8 cellular contexts compared by ENCODE assay signal in the genomic region with DNA sequence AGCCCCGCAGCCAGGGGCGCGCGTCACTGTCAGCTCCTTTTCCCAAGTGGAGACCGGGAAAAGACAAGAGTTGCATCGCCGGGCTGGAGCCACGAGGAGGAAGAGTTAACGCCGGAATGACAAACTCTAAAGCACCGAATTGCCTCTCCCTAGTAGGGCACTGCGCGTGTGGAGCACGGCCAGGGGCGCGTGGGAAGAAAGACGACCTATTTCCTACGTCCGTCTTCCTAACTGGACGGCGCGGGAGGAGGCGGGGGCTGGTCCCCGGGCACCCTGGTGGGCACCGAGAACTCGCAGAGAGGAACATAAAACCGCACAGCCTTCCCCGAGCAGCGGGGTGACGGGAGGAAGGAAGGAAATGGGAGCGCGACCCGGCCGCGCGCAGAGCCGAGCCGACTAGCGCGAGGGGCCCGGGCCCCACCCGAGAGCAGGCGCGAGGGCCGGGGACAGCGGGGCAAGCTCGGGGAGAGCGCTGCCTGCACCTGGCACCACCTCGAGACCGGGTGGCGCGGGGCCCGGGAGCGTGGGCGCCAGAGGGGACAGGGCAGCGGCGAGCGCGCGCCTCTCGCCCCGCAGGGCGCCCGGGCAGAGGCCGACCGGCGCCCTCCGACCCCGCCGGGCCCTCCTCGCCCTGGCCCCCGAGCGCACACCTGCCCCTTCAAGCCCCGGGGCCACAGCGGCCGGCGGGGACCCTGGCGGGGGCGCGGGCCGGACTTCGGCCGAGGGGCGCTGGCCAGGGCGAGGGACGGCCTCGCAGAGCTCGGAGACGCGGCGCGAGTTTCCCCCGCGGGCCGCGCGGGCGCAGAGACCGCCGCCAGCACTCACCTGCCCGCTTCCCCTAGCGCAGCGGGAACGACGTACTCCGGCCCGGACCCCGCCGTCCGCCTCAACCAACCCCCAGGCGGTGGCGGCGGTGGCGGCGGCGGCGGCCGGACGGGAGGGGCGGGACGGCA. TPM values are rescaled to one million over a fixed set of nuclear protein-coding genes. Genes with fewer than 3 reads are reported as not detected.
DNase-seq lines count a peak whose midpoint lies in the region; ATAC-seq and TF ChIP-seq lines count a peak whose summit lies in the region.

No MANE protein-coding gene starts in this region.

- no peaks in the 10 kb centered on the region for H3K27me3 ChIP-seq in BE2C
- H3K27me3 ChIP-seq in left ventricle myocardium inferior (ENCODE audit: low read depth) = no peaks in the 10 kb centered on the region
- H3K27me3 ChIP-seq in aorta (ENCODE audit: control insufficient read depth in 1 of 2, insufficient read depth in 2 of 2, low read length in 1 of 2) = no peaks in the 10 kb centered on the region

- peak; percentile 28; the same call in 1 of the 2 replicates for TF ChIP-seq CTCF in BE2C (IDR thresholded peaks at IDR 0.05; ENCODE audit: low read depth, low read length)
- TF ChIP-seq CTCF in left ventricle myocardium inferior (IDR thresholded peaks at IDR 0.05; ENCODE audit: borderline replicate concordance) = peak; percentile 46

- intact Hi-C loops in left ventricle myocardium inferior (cut with micrococcal nuclease) (no loop called here), posterior vena cava (cut with DNase I) (no loop called here), aorta (cut with DNase I) (loop anchor here in 1 of 2 donors (2.0 to 10.0 kb wide), 2 partner anchors 49 to 125 kb away; partner anchors contain the start of gene CCDC85C)

- no peaks in the 10 kb centered on the region for H3K9me3 ChIP-seq in BE2C
- no peaks in the 10 kb centered on the region for H3K9me3 ChIP-seq in SK-N-MC (ENCODE audit: low read depth, low read length)
- H3K9me3 ChIP-seq in left ventricle myocardium inferior (replicated peaks) = no peaks in the 10 kb centered on the region
- H3K9me3 ChIP-seq in aorta (ENCODE audit: control insufficient read depth, low read length) = no peaks in the 10 kb centered on the region

- DNase-seq in BE2C = peak; percentile 51
- DNase-seq in SK-N-MC (ENCODE audit: low read depth, low spot score) = no peak
- DNase-seq in amniotic stem cell (lab: John Stamatoyannopoulos, UW) = peak; percentile 56
- DNase-seq in left ventricle myocardium inferior = peak; percentile 67
- peak; percentile 90 for DNase-seq in posterior vena cava (ENCODE audit: low spot score)
- DNase-seq in aorta = peak; percentile 79 to 88

- H3K9ac ChIP-seq in SK-N-MC (ENCODE audit: insufficient read length) = peak overlapping the region; percentile 83

- H3K36me3 ChIP-seq in BE2C = no peaks in the 10 kb centered on the region
- no peaks in the 10 kb centered on the region for H3K36me3 ChIP-seq in SK-N-MC (ENCODE audit: insufficient read depth, low read length)
- no peaks in the 10 kb centered on the region for H3K36me3 ChIP-seq in left ventricle myocardium inferior
- no peaks in the 10 kb centered on the region for H3K36me3 ChIP-seq in aorta (ENCODE audit: control insufficient read depth in 1 of 2, insufficient read depth in 2 of 2, low read length in 1 of 2)

- H3K27ac ChIP-seq in SK-N-MC (no peak overlapping the region), left ventricle myocardium inferior (replicated peaks) (peak overlapping the region; percentile 95), aorta (ENCODE audit: low read depth in 1 of 2, low read length in 2 of 2) (peak overlapping the region; percentile 75 to 91)

- H3K4me3 ChIP-seq in BE2C (ENCODE audit: low read depth, low read length) (peak overlapping the region; percentile 74), SK-N-MC (peak overlapping the region; percentile 93), left ventricle myocardium inferior (peak overlapping the region; percentile 92), aorta (ENCODE audit: low read length in 2 of 2) (peak overlapping the region; percentile 85)

- ATAC-seq in GM19035 (IDR thresholded peaks at IDR 0.05; ENCODE audit: unreplicated experiment) (peak; percentile 4), HG03439 (IDR thresholded peaks at IDR 0.05; ENCODE audit: unreplicated experiment) (peak; percentile 0), aorta (ENCODE audit: low FRiP score) (no peak)

- WGBS in aorta, 2 donors = 0 to 1% methylated on average over 74 to 121 of the region's 121 CpGs

- H3K4me1 ChIP-seq in BE2C = no peaks in the 10 kb centered on the region
- peaks cover 73% of the 10 kb centered on the region for H3K4me1 ChIP-seq in left ventricle myocardium inferior
- no peaks in the 10 kb centered on the region for H3K4me1 ChIP-seq in aorta (ENCODE audit: control insufficient read depth in 1 of 2, insufficient read depth in 2 of 2, low read length in 2 of 2)

RNA-seq across cellular contexts. Expression of gene SETD3, which starts 0.5 kb away (rescaled TPM):
- 46.4 TPM for polyA plus RNA-seq in BE2C (2012; ENCODE audit: insufficient read depth, insufficient read length, low read depth)
- total RNA-seq in left ventricle myocardium inferior (101 TPM), posterior vena cava (100 to 1,000 TPM in 1 of 2 donors, 10 to 100 TPM in 1; 74.5 to 103 TPM), aorta (10 to 100 TPM; 60.7 to 66.0 TPM)
- polyA plus RNA-seq in aorta = 10 to 100 TPM; 41.0 to 53.0 TPM

RNA-seq across cellular contexts. Expression of gene CCNK, which starts 1.0 kb away (rescaled TPM):
- 59.7 TPM for polyA plus RNA-seq in BE2C (2012; ENCODE audit: insufficient read depth, insufficient read length, low read depth)
- total RNA-seq in left ventricle myocardium inferior (32.2 TPM), posterior vena cava (10 to 100 TPM; 34.3 to 35.3 TPM), aorta (10 to 100 TPM; 40.5 to 40.9 TPM)
- polyA plus RNA-seq in aorta = 10 to 100 TPM; 11.2 to 12.5 TPM
